ENCODE assay signal across 31 cellular contexts in genomic region chr2:8502316-8502715, GRCh38.
A peak's percentile ranks its signal among the peaks of the same experiment; 100 is the strongest.
DNase-seq lines count a peak whose midpoint lies in the region; ATAC-seq, FAIRE-seq and TF ChIP-seq lines count a peak whose summit lies in the region.
"Had no signal": no experiment of that assay in that cellular context is flagged by ENCODE, and none has a peak within 500 bp of the region (broad histone marks: within the 10 kb centered on the region; RNA-seq: fewer than 3 reads in every experiment).

No MANE protein-coding gene starts in this region.

- H3K9me3 ChIP-seq in right atrium auricular region (no peaks in the 10 kb centered on the region), psoas muscle (no peaks in the 10 kb centered on the region)
- H3K9me3 ChIP-seq: Caco-2, esophagus squamous epithelium, heart left ventricle, prostate gland had no signal

- H3K27me3 ChIP-seq in right atrium auricular region (no peaks in the 10 kb centered on the region), psoas muscle (ENCODE audit: insufficient read depth in 3 of 3, low read length in 2 of 3) (no peaks in the 10 kb centered on the region)
- H3K27me3 ChIP-seq: brain microvascular endothelial cell, esophagus squamous epithelium, foreskin keratinocyte, heart left ventricle had no signal

- H3K27ac ChIP-seq in right atrium auricular region (no peak overlapping the region), psoas muscle (no peak overlapping the region)
- H3K27ac ChIP-seq: 22Rv1, brain microvascular endothelial cell, esophagus squamous epithelium, foreskin keratinocyte, heart left ventricle, prostate gland had no signal

- 50 to 55% (median 53%) methylated on average over 6 of the region's 6 CpGs for WGBS in psoas muscle, 3 donors

- TF ChIP-seq CTCF in right atrium auricular region (IDR thresholded peaks at IDR 0.05): no peak
- TF ChIP-seq CTCF in psoas muscle (IDR thresholded peaks at IDR 0.05): no peak

- ATAC-seq in psoas muscle: no peak
- ATAC-seq in GM18873 (IDR thresholded peaks at IDR 0.05; ENCODE audit: low FRiP score, unreplicated experiment): no peak
- ATAC-seq: activated naive CD4-positive, alpha-beta T cell treated with anti-CD3 and anti-CD28 coated beads, Interleukin-2, amount 50 U/mL, for 72 hours; foreskin keratinocyte; heart left ventricle; Panc1; stimulated activated naive B cell treated with anti-CD40 and anti-IgM and Interleukin-4, amounts not matched to agents 10 μg/mL and 1 μg/mL and 100 μg/mL, for 72 hours had no signal

- DNase-seq in DMS 273 (lab: John Stamatoyannopoulos, UW; ENCODE audit: unreplicated experiment) (peak; percentile 46), DMS 273 treated with DMSO at 0.1 percent for 48 hours (lab: John Stamatoyannopoulos, UW) (no peak), cardiac septum (ENCODE audit: low spot score) (peak; percentile 50), right atrium auricular region (ENCODE audit: low spot score) (no peak), myocyte (ENCODE audit: low read depth) (peak; percentile 24), GM19239 (ENCODE audit: insufficient read length, low spot score) (no peak), psoas muscle (no peak)
- DNase-seq: activated CD4-positive, alpha-beta T cell treated with anti-CD3 and anti-CD28 coated beads for 48 hours; activated CD8-positive, alpha-beta memory T cell treated with anti-CD3 and anti-CD28 coated beads for 24 hours; activated effector memory CD4-positive, alpha-beta T cell treated with Interleukin-2 at 50 U/mL for 16 hours; activated T-cell treated with anti-CD3 and anti-CD28 coated beads, Interleukin-2, amount 50 U/mL, for 1 hour; brain microvascular endothelial cell; C1 segment of cervical spinal cord; Caco-2; EL; esophagus squamous epithelium; foreskin keratinocyte; heart left ventricle; HFFc6; islet precursor cell; NCI-H1092 treated with DMSO at 0.1 percent for 48 hours; NCI-H524 treated with DMSO at 0.1 percent for 48 hours; SIG-M5; stimulated activated naive B cell treated with anti-CD40 and anti-IgM and Interleukin-4, amounts not matched to agents 10 μg/mL and 1 μg/mL and 100 μg/mL, for 72 hours had no signal

- FAIRE-seq in GM19239 (lab: Jason Lieb, UNC): no peak
- FAIRE-seq: GM18507, H1 had no signal

- H3K4me1 ChIP-seq in right atrium auricular region: no peaks in the 10 kb centered on the region
- H3K4me1 ChIP-seq in psoas muscle: no peaks in the 10 kb centered on the region
- H3K4me1 ChIP-seq: foreskin keratinocyte had no signal

- H3K36me3 ChIP-seq in right atrium auricular region (no peaks in the 10 kb centered on the region), psoas muscle (ENCODE audit: insufficient read depth in 1 of 2, low read depth in 1 of 2) (no peaks in the 10 kb centered on the region)
- H3K36me3 ChIP-seq: brain microvascular endothelial cell, esophagus squamous epithelium, heart left ventricle, prostate gland had no signal

- intact Hi-C loops in cardiac septum (cut with DNase I) (no loop called here), psoas muscle (cut with DNase I) (no loop called here)

- H3K4me3 ChIP-seq in right atrium auricular region (no peak overlapping the region), psoas muscle (no peak overlapping the region)
- H3K4me3 ChIP-seq: esophagus squamous epithelium, heart left ventricle, prostate gland had no signal

Comparison
In these comparisons a context has a peak if more than half of its experiments do, and no peak if none do; other contexts are left out.
1. DNase-seq: peak in DMS 273 (single experiment), cardiac septum (single experiment) and myocyte (single experiment); none in DMS 273 treated with DMSO at 0.1 percent for 48 hours (single experiment), right atrium auricular region (single experiment), GM19239 (single experiment) and psoas muscle (0 of 2).